Comparison of ENCODE assay signal across 9 cellular contexts in genomic region chr1:6581561-6582305, GRCh38. TPM values are rescaled to one million over a fixed set of nuclear protein-coding genes. Genes with fewer than 3 reads are reported as not detected.
A peak's percentile ranks its signal among the peaks of the same experiment; 100 is the strongest.
DNase-seq lines count a peak whose midpoint lies in the region; ATAC-seq lines count a peak whose summit lies in the region.
"Had no signal": no experiment of that assay in that cellular context is flagged by ENCODE, and none has a peak within 500 bp of the region (broad histone marks: within the 10 kb centered on the region; RNA-seq: fewer than 3 reads in every experiment).

No MANE protein-coding gene starts in this region.

- H3K4me3 Mint-ChIP-seq in activated naive CD8-positive, alpha-beta T cell treated with anti-CD3 and anti-CD28 coated beads, Interleukin-2, amount 10 ng/mL, durations not matched to agents 7 days and 5 days: peak overlapping the region; percentile 97
- H3K4me3 Mint-ChIP-seq in naive thymus-derived CD8-positive, alpha-beta T cell: peak overlapping the region; percentile 36 to 99 (median 96)

- peaks cover 25% of the 10 kb centered on the region for H3K4me1 Mint-ChIP-seq in activated naive CD8-positive, alpha-beta T cell treated with anti-CD3 and anti-CD28 coated beads, Interleukin-2, amount 10 ng/mL, durations not matched to agents 7 days and 5 days
- H3K4me1 Mint-ChIP-seq in naive thymus-derived CD8-positive, alpha-beta T cell: peaks cover 14 to 52% (median 49%) of the 10 kb centered on the region in 4 donors

- POLR2A ChIA-PET in activated naive CD8-positive, alpha-beta T cell treated with anti-CD3 and anti-CD28 coated beads, Interleukin-2, amount 10 ng/mL, durations not matched to agents 7 days and 5 days (lab: Charles Lee): interaction anchor here (1.4 to 4.9 kb wide), 4 partner anchors 17 to 31 kb away, joined by 4 to 41 read pairs (median 24); partner anchors contain the start of genes KLHL21, NOL9 and TAS1R1
- POLR2A ChIA-PET in naive thymus-derived CD8-positive, alpha-beta T cell (lab: Charles Lee): interaction anchor here (0.7 to 8.7 kb wide), 5 partner anchors 20 to 52 kb away, joined by 3 to 145 read pairs (median 7); partner anchors contain the start of genes KLHL21, NOL9, TAS1R1 and THAP3

- H3K27me3 Mint-ChIP-seq in activated naive CD8-positive, alpha-beta T cell treated with anti-CD3 and anti-CD28 coated beads, Interleukin-2, amount 10 ng/mL, durations not matched to agents 7 days and 5 days: peaks cover 2% of the 10 kb centered on the region
- no peaks in the 10 kb centered on the region for H3K27me3 Mint-ChIP-seq in naive thymus-derived CD8-positive, alpha-beta T cell

- H3K36me3 Mint-ChIP-seq in activated naive CD8-positive, alpha-beta T cell treated with anti-CD3 and anti-CD28 coated beads, Interleukin-2, amount 10 ng/mL, durations not matched to agents 7 days and 5 days: peaks cover 3% of the 10 kb centered on the region
- H3K36me3 Mint-ChIP-seq in naive thymus-derived CD8-positive, alpha-beta T cell: peaks cover 0 to 4% (median 0%) of the 10 kb centered on the region in 3 donors

- no peaks in the 10 kb centered on the region for H3K9me3 Mint-ChIP-seq in activated naive CD8-positive, alpha-beta T cell treated with anti-CD3 and anti-CD28 coated beads, Interleukin-2, amount 10 ng/mL, durations not matched to agents 7 days and 5 days
- no peaks in the 10 kb centered on the region for H3K9me3 Mint-ChIP-seq in naive thymus-derived CD8-positive, alpha-beta T cell

- H3K27ac Mint-ChIP-seq in activated naive CD8-positive, alpha-beta T cell treated with anti-CD3 and anti-CD28 coated beads, Interleukin-2, amount 10 ng/mL, durations not matched to agents 7 days and 5 days: peak overlapping the region; percentile 25
- peak overlapping the region; percentile 70 to 99 (median 92) for H3K27ac Mint-ChIP-seq in naive thymus-derived CD8-positive, alpha-beta T cell

- peak; percentile 68 for DNase-seq in DMS53 treated with DMSO at 0.1 percent for 48 hours (lab: John Stamatoyannopoulos, UW; ENCODE audit: unreplicated experiment)
- DNase-seq in NAMALWA (ENCODE audit: low spot score): peak; percentile 41
- no peak for DNase-seq in activated naive CD8-positive, alpha-beta T cell treated with anti-CD3 and anti-CD28 coated beads, Interleukin-2, amount 10 ng/mL, durations not matched to agents 7 days and 5 days
- DNase-seq in naive thymus-derived CD8-positive, alpha-beta T cell: no peak
- DNase-seq in NCI-H774 (lab: John Stamatoyannopoulos, UW): no peak
- DNase-seq: activated gamma-delta T cell had no signal

- ATAC-seq in activated naive CD8-positive, alpha-beta T cell treated with anti-CD3 and anti-CD28 coated beads, Interleukin-2, amount 10 ng/mL, durations not matched to agents 7 days and 5 days (ENCODE audit: low read depth): no peak
- ATAC-seq in naive thymus-derived CD8-positive, alpha-beta T cell: no peak
- no peak for ATAC-seq in HG02642 (IDR thresholded peaks at IDR 0.05; ENCODE audit: poor library complexity, unreplicated experiment)
- no peak for ATAC-seq in HG03571 (IDR thresholded peaks at IDR 0.05; ENCODE audit: unreplicated experiment)
- no peak for ATAC-seq in GM21825 (IDR thresholded peaks at IDR 0.05; ENCODE audit: unreplicated experiment)

RNA-seq across cellular contexts. Expression of gene ZBTB48, which starts 1.9 kb away (rescaled TPM):
- total RNA-seq in activated naive CD8-positive, alpha-beta T cell treated with anti-CD3 and anti-CD28 coated beads, Interleukin-2, amount 10 ng/mL, durations not matched to agents 7 days and 5 days: 10 to 100 TPM; 42.7 to 52.9 TPM
- total RNA-seq in naive thymus-derived CD8-positive, alpha-beta T cell: 10 to 100 TPM; 64.5 to 73.2 TPM
- polyA plus RNA-seq in naive thymus-derived CD8-positive, alpha-beta T cell: 10 to 100 TPM in 2 of 3 donors, 1 to 10 TPM in 1; 9.8 to 30.0 (median 28.7) TPM

RNA-seq across cellular contexts. Expression of gene KLHL21, which starts 20.9 kb away (rescaled TPM):
- 10 to 100 TPM; 39.0 to 42.0 TPM for total RNA-seq in activated naive CD8-positive, alpha-beta T cell treated with anti-CD3 and anti-CD28 coated beads, Interleukin-2, amount 10 ng/mL, durations not matched to agents 7 days and 5 days
- 10 to 100 TPM; 67.1 to 67.7 TPM for total RNA-seq in naive thymus-derived CD8-positive, alpha-beta T cell
- 10 to 100 TPM; 15.7 to 26.4 (median 16.3) TPM for polyA plus RNA-seq in naive thymus-derived CD8-positive, alpha-beta T cell

RNA-seq across cellular contexts. Expression of gene TAS1R1, which starts 26.6 kb away (rescaled TPM):
- not detected for total RNA-seq in activated naive CD8-positive, alpha-beta T cell treated with anti-CD3 and anti-CD28 coated beads, Interleukin-2, amount 10 ng/mL, durations not matched to agents 7 days and 5 days
- total RNA-seq in naive thymus-derived CD8-positive, alpha-beta T cell: not detected
- under 1 TPM in 1 of 3 donors, not detected in 2; 0.06 TPM for polyA plus RNA-seq in naive thymus-derived CD8-positive, alpha-beta T cell

RNA-seq across cellular contexts. Expression of gene NOL9, which starts 27.4 kb away (rescaled TPM):
- 10 to 100 TPM; 37.6 to 40.8 TPM for total RNA-seq in activated naive CD8-positive, alpha-beta T cell treated with anti-CD3 and anti-CD28 coated beads, Interleukin-2, amount 10 ng/mL, durations not matched to agents 7 days and 5 days
- total RNA-seq in naive thymus-derived CD8-positive, alpha-beta T cell: 10 to 100 TPM; 81.3 to 93.0 TPM
- polyA plus RNA-seq in naive thymus-derived CD8-positive, alpha-beta T cell: 10 to 100 TPM; 10.4 to 19.4 (median 18.5) TPM

RNA-seq across cellular contexts. Expression of gene PHF13, which starts 31.8 kb away (rescaled TPM):
- total RNA-seq in activated naive CD8-positive, alpha-beta T cell treated with anti-CD3 and anti-CD28 coated beads, Interleukin-2, amount 10 ng/mL, durations not matched to agents 7 days and 5 days: 10 to 100 TPM; 12.1 TPM
- 1 to 10 TPM; 8.4 to 8.5 TPM for total RNA-seq in naive thymus-derived CD8-positive, alpha-beta T cell
- 1 to 10 TPM; 1.4 to 4.3 (median 3.2) TPM for polyA plus RNA-seq in naive thymus-derived CD8-positive, alpha-beta T cell

Comparison
In these comparisons a context has a peak if more than half of its experiments do, and no peak if none do; other contexts are left out.
1. DNase-seq: peak in DMS53 treated with DMSO at 0.1 percent for 48 hours (single experiment) and NAMALWA (single experiment); none in activated naive CD8-positive, alpha-beta T cell treated with anti-CD3 and anti-CD28 coated beads, Interleukin-2, amount 10 ng/mL, durations not matched to agents 7 days and 5 days (single experiment), naive thymus-derived CD8-positive, alpha-beta T cell (0 of 10) and NCI-H774 (single experiment).